Comparison of ENCODE assay signal across 8 cellular contexts in genomic region chr1:120131611-120132399, GRCh38. TPM values are rescaled to one million over a fixed set of nuclear protein-coding genes. Genes with fewer than 3 reads are reported as not detected.
DNase-seq lines count a peak whose midpoint lies in the region; ATAC-seq and TF ChIP-seq lines count a peak whose summit lies in the region.
"Not testable (repeated sequence)": the region's sequence is repeated elsewhere in the genome, so short reads cannot be mapped to it uniquely, and the experiment has no call there.

No MANE protein-coding gene starts in this region.

- H3K27me3 Mint-ChIP-seq in activated CD4-positive, alpha-beta memory T cell treated with anti-CD3 and anti-CD28 coated beads, Interleukin-2, amount 10 ng/mL, durations not matched to agents 7 days and 5 days = not testable (repeated sequence)

- not testable (repeated sequence) for H3K27me3 ChIP-seq in lower lobe of right lung (ENCODE audit: low read depth); skeletal muscle satellite cell (ENCODE audit: control insufficient read depth, insufficient read depth, low read length)

- peak overlapping the region; percentile 25 for H3K9ac ChIP-seq in skeletal muscle satellite cell (ENCODE audit: low read depth, low read length)

- ATAC-seq in GM19372 (IDR thresholded peaks at IDR 0.05; ENCODE audit: low read depth, unreplicated experiment) (peak; percentile 75), HG02938 (IDR thresholded peaks at IDR 0.05; ENCODE audit: unreplicated experiment) (peak; percentile 66), lower lobe of right lung (peak; percentile 78 to 89)

- H3K36me3 Mint-ChIP-seq in activated CD4-positive, alpha-beta memory T cell treated with anti-CD3 and anti-CD28 coated beads, Interleukin-2, amount 10 ng/mL, durations not matched to agents 7 days and 5 days (ENCODE audit: low read depth) = not testable (repeated sequence)

- DNase-seq in AML-193 (lab: John Stamatoyannopoulos, UW) (peak; percentile 18 to 29), NAMALWA (ENCODE audit: low spot score) (peak; percentile 32), fibroblast of mammary gland (ENCODE audit: low read depth) (peak; percentile 87), lower lobe of right lung (peak; percentile 64)
- peak; percentile 24 for DNase-seq in activated CD4-positive, alpha-beta memory T cell treated with anti-CD3 and anti-CD28 coated beads, Interleukin-2, amount 10 ng/mL, durations not matched to agents 7 days and 5 days

- H3K36me3 ChIP-seq in lower lobe of right lung; skeletal muscle satellite cell (ENCODE audit: insufficient read depth, low read length): not testable (repeated sequence)

- CTCF ChIA-PET in activated CD4-positive, alpha-beta memory T cell treated with anti-CD3 and anti-CD28 coated beads, Interleukin-2, amount 10 ng/mL, durations not matched to agents 7 days and 5 days (lab: Charles Lee) = not testable (repeated sequence)

- POLR2A ChIA-PET in activated CD4-positive, alpha-beta memory T cell treated with anti-CD3 and anti-CD28 coated beads, Interleukin-2, amount 10 ng/mL, durations not matched to agents 7 days and 5 days (lab: Charles Lee) = not testable (repeated sequence)

- H3K9me3 Mint-ChIP-seq in activated CD4-positive, alpha-beta memory T cell treated with anti-CD3 and anti-CD28 coated beads, Interleukin-2, amount 10 ng/mL, durations not matched to agents 7 days and 5 days = not testable (repeated sequence)

- H3K4me3 Mint-ChIP-seq in activated CD4-positive, alpha-beta memory T cell treated with anti-CD3 and anti-CD28 coated beads, Interleukin-2, amount 10 ng/mL, durations not matched to agents 7 days and 5 days = not testable (repeated sequence)

- H3K27ac ChIP-seq in lower lobe of right lung = not testable (repeated sequence)

- peaks cover 16% of the 10 kb centered on the region for H3K4me1 ChIP-seq in lower lobe of right lung
- not testable (repeated sequence) for H3K4me1 ChIP-seq in skeletal muscle satellite cell (ENCODE audit: control insufficient read depth, insufficient read depth, low read length)

- H3K4me3 ChIP-seq in fibroblast of mammary gland (ENCODE audit: control insufficient read depth, low read depth, low read length); lower lobe of right lung; skeletal muscle satellite cell (ENCODE audit: low read length): not testable (repeated sequence)

- intact Hi-C loops in lower lobe of right lung (cut with DNase I) = not testable (repeated sequence)

- peak overlapping the region; percentile 27 for H3K27ac Mint-ChIP-seq in activated CD4-positive, alpha-beta memory T cell treated with anti-CD3 and anti-CD28 coated beads, Interleukin-2, amount 10 ng/mL, durations not matched to agents 7 days and 5 days

- not testable (repeated sequence) for H3K9me3 ChIP-seq in lower lobe of right lung; skeletal muscle satellite cell (replicated peaks; ENCODE audit: low read length)

- TF ChIP-seq CTCF in fibroblast of mammary gland (conservative IDR thresholded peaks at IDR 0.05; ENCODE audit: control insufficient read depth, insufficient read depth, low read depth, low read length); lower lobe of right lung (IDR thresholded peaks at IDR 0.05): not testable (repeated sequence)

- peaks cover 20% of the 10 kb centered on the region for H3K4me1 Mint-ChIP-seq in activated CD4-positive, alpha-beta memory T cell treated with anti-CD3 and anti-CD28 coated beads, Interleukin-2, amount 10 ng/mL, durations not matched to agents 7 days and 5 days

- peak overlapping the region; percentile 42 for H3K4me2 ChIP-seq in skeletal muscle satellite cell (ENCODE audit: low read length)

RNA-seq across cellular contexts. Expression of gene SEC22B, which starts 44.5 kb away (rescaled TPM):
- 10 to 100 TPM; 23.1 TPM for total RNA-seq in activated CD4-positive, alpha-beta memory T cell treated with anti-CD3 and anti-CD28 coated beads, Interleukin-2, amount 10 ng/mL, durations not matched to agents 7 days and 5 days
- 31.0 TPM for total RNA-seq in lower lobe of right lung
- total RNA-seq in skeletal muscle satellite cell (2012; rRNA removed) = 66.6 and 79.3 TPM in 2 replicates

Comparison
In these comparisons a context has a peak if more than half of its experiments do, and no peak if none do; other contexts are left out.
1. DNase-seq: peak in every context shown above with its lines; median percentile 87 in fibroblast of mammary gland; 64 in lower lobe of right lung; 32 in NAMALWA; 24 in activated CD4-positive, alpha-beta memory T cell treated with anti-CD3 and anti-CD28 coated beads, Interleukin-2, amount 10 ng/mL, durations not matched to agents 7 days and 5 days; 24 in AML-193.